Comparison of ENCODE assay signal across 15 cellular contexts in the genomic region with DNA sequence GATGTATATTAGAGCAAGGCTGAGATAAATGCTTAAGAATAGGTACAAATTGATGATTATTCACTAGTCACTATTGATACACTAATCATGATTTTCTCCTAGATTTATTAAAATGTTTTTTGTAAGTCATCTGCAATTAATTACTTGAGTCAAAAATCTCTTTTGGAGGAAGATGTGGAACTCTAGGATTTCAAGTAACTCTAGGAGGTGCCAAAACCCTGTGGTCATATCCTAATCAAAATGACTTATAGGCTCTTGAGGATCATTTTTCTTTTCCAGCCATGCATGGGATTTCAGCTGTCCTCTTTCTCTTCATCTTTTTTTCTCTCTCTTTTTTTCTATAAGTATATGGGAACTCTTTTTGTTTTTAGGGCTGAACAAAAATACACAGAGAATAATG.
"Had no signal": no experiment of that assay in that cellular context is flagged by ENCODE, and none has a peak within 500 bp of the region (broad histone marks: within the 10 kb centered on the region; RNA-seq: fewer than 3 reads in every experiment).

No MANE protein-coding gene starts in this region.

- H3K36me3 ChIP-seq: esophagus squamous epithelium, pancreas, WERI-Rb-1 had no signal

- H3K4me1 Mint-ChIP-seq: activated CD4-positive, alpha-beta T cell treated with anti-CD3 and anti-CD28 coated beads for 36 hours; activated naive CD8-positive, alpha-beta T cell treated with anti-CD3 and anti-CD28 coated beads, Interleukin-2, amount 50 U/mL, for 24 hours had no signal

- H3K4me3 Mint-ChIP-seq: activated CD4-positive, alpha-beta T cell treated with anti-CD3 and anti-CD28 coated beads for 36 hours; activated naive CD8-positive, alpha-beta T cell treated with anti-CD3 and anti-CD28 coated beads, Interleukin-2, amount 50 U/mL, for 24 hours; neural crest cell; stimulated activated naive CD8-positive, alpha-beta T cell treated with anti-CD3 and anti-CD28 coated beads, Interleukin-15, Interleukin-2, amounts not matched to agents 100 ng/mL and 50 ng/mL, for 24 hours had no signal

- ATAC-seq: activated CD4-positive, alpha-beta T cell treated with anti-CD3 and anti-CD28 coated beads for 36 hours; activated naive CD8-positive, alpha-beta T cell treated with anti-CD3 and anti-CD28 coated beads, Interleukin-2, amount 50 U/mL, for 24 hours; pancreas had no signal

- H3K9me3 Mint-ChIP-seq: activated naive CD8-positive, alpha-beta T cell treated with anti-CD3 and anti-CD28 coated beads, Interleukin-2, amount 50 U/mL, for 24 hours; stimulated activated naive CD8-positive, alpha-beta T cell treated with anti-CD3 and anti-CD28 coated beads, Interleukin-15, Interleukin-2, amounts not matched to agents 100 ng/mL and 50 ng/mL, for 24 hours had no signal

- H3K9me3 ChIP-seq: esophagus squamous epithelium, pancreas, testis had no signal

- H3K27ac Mint-ChIP-seq: activated CD4-positive, alpha-beta T cell treated with anti-CD3 and anti-CD28 coated beads for 36 hours; activated naive CD8-positive, alpha-beta T cell treated with anti-CD3 and anti-CD28 coated beads, Interleukin-2, amount 50 U/mL, for 24 hours; stimulated activated naive CD8-positive, alpha-beta T cell treated with anti-CD3 and anti-CD28 coated beads, Interleukin-15, Interleukin-2, amounts not matched to agents 100 ng/mL and 50 ng/mL, for 24 hours had no signal

- H3K4me3 ChIP-seq: esophagus squamous epithelium, pancreas, testis had no signal

- DNase-seq: activated CD4-positive, alpha-beta T cell treated with anti-CD3 and anti-CD28 coated beads for 36 hours; activated naive CD4-positive, alpha-beta T cell treated with Interleukin-2 at 50 U/mL for 16 hours; activated naive CD8-positive, alpha-beta T cell treated with anti-CD3 and anti-CD28 coated beads, Interleukin-2, amount 50 U/mL, for 24 hours; central memory CD4-positive, alpha-beta T cell; esophagus squamous epithelium; hypothalamus; kidney glomerular epithelial cell; pancreas; stimulated activated CD4-positive, alpha-beta T cell treated with anti-CD3 and anti-CD28 coated beads, Interleukin-15, amount 100 ng/mL, for 24 hours; stimulated activated CD4-positive, alpha-beta T cell treated with anti-CD3 and anti-CD28 coated beads, Interleukin-4, amount 100 ng/mL, for 24 hours; T-helper 1 cell; testis; WERI-Rb-1 had no signal

- H3K4me1 ChIP-seq: esophagus squamous epithelium, pancreas, testis had no signal

- H3K27ac ChIP-seq: esophagus squamous epithelium, pancreas, testis, WERI-Rb-1 had no signal

- H3K27me3 ChIP-seq: esophagus squamous epithelium, pancreas, testis had no signal
